16 cellular contexts compared by ENCODE assay signal in the genomic region with DNA sequence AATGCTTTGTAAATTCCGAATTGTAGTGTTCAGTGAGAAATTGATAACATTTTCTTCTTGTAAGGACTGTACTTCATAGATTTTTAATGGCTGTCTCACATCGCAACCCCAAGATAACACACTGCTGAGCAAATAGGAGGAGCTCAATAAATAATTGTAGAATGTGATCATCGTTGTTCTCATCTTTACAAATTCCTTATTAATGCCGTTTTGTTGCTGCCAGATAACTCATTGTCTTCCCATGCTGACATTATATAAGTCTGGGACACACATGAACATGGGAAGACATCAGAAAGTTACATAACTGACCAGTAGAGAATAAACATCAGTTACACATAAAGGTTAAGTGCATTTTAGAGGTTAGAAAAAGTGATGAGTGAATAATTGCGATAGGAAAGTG. TPM values are rescaled to one million over a fixed set of nuclear protein-coding genes. Genes with fewer than 3 reads are reported as not detected.
DNase-seq lines count a peak whose midpoint lies in the region; ATAC-seq and TF ChIP-seq lines count a peak whose summit lies in the region.
"Had no signal": no experiment of that assay in that cellular context is flagged by ENCODE, and none has a peak within 500 bp of the region (broad histone marks: within the 10 kb centered on the region; RNA-seq: fewer than 3 reads in every experiment).

No MANE protein-coding gene starts in this region.

- no peaks in the 10 kb centered on the region for H3K27me3 ChIP-seq in GM23248 (replicated peaks; ENCODE audit: insufficient read depth)
- no peaks in the 10 kb centered on the region for H3K27me3 ChIP-seq in adipocyte (replicated peaks; ENCODE audit: control insufficient read depth, insufficient read depth, low read length)
- H3K27me3 ChIP-seq in smooth muscle cell (ENCODE audit: low read depth), result no peaks in the 10 kb centered on the region
- H3K27me3 ChIP-seq in body of pancreas, result no peaks in the 10 kb centered on the region
- H3K27me3 ChIP-seq: BLaER1 treated with 17β-estradiol and CSF1 and Interleukin-3, amounts not matched to agents 10 nM and 100 nM had no signal

- TF ChIP-seq CTCF in fibroblast of pulmonary artery (IDR thresholded peaks at IDR 0.05; ENCODE audit: low read length, missing control alignments) (no peak), smooth muscle cell (IDR thresholded peaks at IDR 0.05; ENCODE audit: borderline replicate concordance, insufficient read depth, poor library complexity, severe bottlenecking) (no peak), GM13976 (IDR thresholded peaks at IDR 0.05; ENCODE audit: borderline replicate concordance, control extremely low read depth, extremely low read depth, insufficient read depth, missing control alignments) (no peak), body of pancreas (IDR thresholded peaks at IDR 0.05) (no peak)

- peak overlapping the region; percentile 72 for H3K9ac ChIP-seq in GM23248
- peak overlapping the region; percentile 42 for H3K9ac ChIP-seq in adipocyte (ENCODE audit: low read length)
- no peak overlapping the region for H3K9ac ChIP-seq in smooth muscle cell (ENCODE audit: low read depth)
- H3K9ac ChIP-seq: BLaER1 treated with 17β-estradiol and CSF1 and Interleukin-3, amounts not matched to agents 10 nM and 100 nM had no signal

- intact Hi-C loops in body of pancreas (cut with DNase I), result loop anchor here (5.0 kb wide), 2 partner anchors 332 to 457 kb away; no protein-coding TSS in a partner anchor

- in situ Hi-C loops in GM23248 (cut with MboI) (no loop called here), GM13976 (cut with MboI; ENCODE audit: low sequenced_read_pairs, unreplicated experiment) (loop anchor here (25.0 kb wide), 1 partner anchor 452 kb away; no protein-coding TSS in a partner anchor)

- H3K36me3 ChIP-seq in GM23248 (ENCODE audit: low read depth) (no peaks in the 10 kb centered on the region), adipocyte (ENCODE audit: control insufficient read depth, insufficient read depth, low read length, severe bottlenecking) (no peaks in the 10 kb centered on the region), smooth muscle cell (ENCODE audit: low read depth) (no peaks in the 10 kb centered on the region), body of pancreas (replicated peaks in 1 of 2; ENCODE audit: insufficient read depth in 1 of 2, low read depth in 2 of 2) (no peaks in the 10 kb centered on the region)
- H3K36me3 ChIP-seq: BLaER1 treated with 17β-estradiol and CSF1 and Interleukin-3, amounts not matched to agents 10 nM and 100 nM; HAP-1 had no signal

- peak overlapping the region; percentile 12; the same call in 1 of the 2 replicates for H3K4me3 ChIP-seq in GM23248
- no peak overlapping the region for H3K4me3 ChIP-seq in adipocyte (ENCODE audit: low read length)
- no peak overlapping the region for H3K4me3 ChIP-seq in fibroblast of pulmonary artery (replicated peaks; ENCODE audit: low read depth, low read length)
- H3K4me3 ChIP-seq in smooth muscle cell, result no peak overlapping the region
- no peak overlapping the region for H3K4me3 ChIP-seq in body of pancreas
- H3K4me3 ChIP-seq: BLaER1 treated with 17β-estradiol and CSF1 and Interleukin-3, amounts not matched to agents 10 nM and 100 nM; HAP-1 had no signal

- no peak for TF ChIP-seq POLR2A in body of pancreas (IDR thresholded peaks at IDR 0.05)

- DNase-seq in GM23248 (peak; percentile 83), adipocyte (ENCODE audit: low read depth) (no peak), fibroblast of pulmonary artery (ENCODE audit: low read depth) (peak; percentile 31), smooth muscle cell (lab: John Stamatoyannopoulos, UW; ENCODE audit: unreplicated experiment) (no peak), T-helper 1 cell (no peak), GM13976 (ENCODE audit: low spot score) (no peak), body of pancreas (no peak)
- DNase-seq: activated CD4-positive, alpha-beta memory T cell treated with anti-CD3 and anti-CD28 coated beads, Interleukin-2, amount 10 ng/mL, durations not matched to agents 7 days and 5 days; activated T-cell treated with anti-CD3 and anti-CD28 coated beads, Interleukin-2, amount 50 U/mL, for 72 hours; cerebellar nuclear complex; MM.1S; NCI-H187; NCI-H446 treated with DMSO at 0.1 percent for 48 hours; retina had no signal

- no peak for ATAC-seq in body of pancreas
- ATAC-seq: activated T-cell treated with anti-CD3 and anti-CD28 coated beads, Interleukin-2, amount 50 U/mL, for 72 hours had no signal

- H3K79me2 ChIP-seq in GM23248 (ENCODE audit: insufficient read depth), result no peaks in the 10 kb centered on the region
- H3K79me2 ChIP-seq in smooth muscle cell (ENCODE audit: low read depth), result no peaks in the 10 kb centered on the region

- H2AFZ ChIP-seq in GM23248, result no peak overlapping the region
- no peak overlapping the region for H2AFZ ChIP-seq in smooth muscle cell (ENCODE audit: low read depth)

- H3K27ac ChIP-seq in GM23248 (peak overlapping the region; percentile 96), smooth muscle cell (ENCODE audit: low read depth) (peak overlapping the region; percentile 50), body of pancreas (no peak overlapping the region)
- H3K27ac ChIP-seq: BLaER1 treated with 17β-estradiol and CSF1 and Interleukin-3, amounts not matched to agents 10 nM and 100 nM had no signal

- H3K9me3 ChIP-seq in GM23248 (ENCODE audit: low read depth) (no peaks in the 10 kb centered on the region), adipocyte (ENCODE audit: control insufficient read depth, low read length) (no peaks in the 10 kb centered on the region), smooth muscle cell (replicated peaks; ENCODE audit: low read depth) (no peaks in the 10 kb centered on the region), body of pancreas (no peaks in the 10 kb centered on the region)
- H3K9me3 ChIP-seq: BLaER1 treated with 17β-estradiol and CSF1 and Interleukin-3, amounts not matched to agents 10 nM and 100 nM; HAP-1 had no signal

- H3K9me2 ChIP-seq in GM23248 (ENCODE audit: insufficient read depth), result no peaks in the 10 kb centered on the region

- H3K4me1 ChIP-seq in GM23248 (ENCODE audit: insufficient read depth) (peaks cover 45% of the 10 kb centered on the region), adipocyte (ENCODE audit: control insufficient read depth, insufficient read depth, low read length) (peaks cover 30% of the 10 kb centered on the region), smooth muscle cell (ENCODE audit: low read depth) (peaks cover 8% of the 10 kb centered on the region), body of pancreas (no peaks in the 10 kb centered on the region)
- H3K4me1 ChIP-seq: HAP-1 had no signal

- no peaks in the 10 kb centered on the region for H4K20me1 ChIP-seq in GM23248 (ENCODE audit: insufficient read depth)
- H4K20me1 ChIP-seq in smooth muscle cell (ENCODE audit: low read depth), result no peaks in the 10 kb centered on the region
- H4K20me1 ChIP-seq: BLaER1 treated with 17β-estradiol and CSF1 and Interleukin-3, amounts not matched to agents 10 nM and 100 nM had no signal

- 28 to 31% methylated on average over 5 of the region's 5 CpGs for WGBS in GM23248 (ENCODE audit: low coverage in 1 of 2, low lambda C conversion rate in 2 of 2, missing lambda C conversion rate in 2 of 2), 2 experiments
- 70% methylated on average over 5 of the region's 5 CpGs for WGBS in smooth muscle cell (ENCODE audit: low lambda C conversion rate)
- 33 to 35% methylated on average over 5 of the region's 5 CpGs for WGBS in body of pancreas, 2 donors

- H3K4me2 ChIP-seq in GM23248 (ENCODE audit: unreplicated experiment), result peak overlapping the region; percentile 57
- no peak overlapping the region for H3K4me2 ChIP-seq in smooth muscle cell
- H3K4me2 ChIP-seq: BLaER1 treated with 17β-estradiol and CSF1 and Interleukin-3, amounts not matched to agents 10 nM and 100 nM had no signal

- peaks cover 33% of the 10 kb centered on the region for H3F3A ChIP-seq in GM23248 (ENCODE audit: insufficient read depth)
- H3F3A ChIP-seq in smooth muscle cell (ENCODE audit: low read depth), result peaks cover 9% of the 10 kb centered on the region

RNA-seq across cellular contexts. Expression of a gene that starts 46.4 kb away (rescaled TPM):
- 2.7 and 9.0 TPM in 2 replicates for total RNA-seq in GM23248 (2014; rRNA removed; shearing (Covaris generic))
- polyA plus RNA-seq in GM23248 (2016; fragmentation: Nextera tagmentation; extraction: Ambion mirVana), result 8.1 and 10.1 TPM in 2 replicates
- 10.9 and 17.4 TPM in 2 replicates for total RNA-seq in smooth muscle cell
- polyA plus RNA-seq in smooth muscle cell, result 13.8 and 26.9 TPM in 2 replicates
- total RNA-seq in body of pancreas, result 1 to 10 TPM; 2.6 to 4.0 TPM

Comparison
In these comparisons a context has a peak if more than half of its experiments do, and no peak if none do; other contexts are left out.
1. DNase-seq: peak in GM23248 (single experiment) and fibroblast of pulmonary artery (single experiment); none in adipocyte (single experiment), smooth muscle cell (single experiment), T-helper 1 cell (0 of 5), GM13976 (single experiment) and body of pancreas (0 of 4).
2. H3K27ac ChIP-seq: peak in GM23248 (single experiment) and smooth muscle cell (single experiment); none in body of pancreas (0 of 4).